ENCODE assay signal across 9 cellular contexts in genomic region chr2:27080603-27080938, GRCh38. TPM values are rescaled to one million over a fixed set of nuclear protein-coding genes. Genes with fewer than 3 reads are reported as not detected.
DNase-seq lines count a peak whose midpoint lies in the region; ATAC-seq and TF ChIP-seq lines count a peak whose summit lies in the region.
"Had no signal": no experiment of that assay in that cellular context is flagged by ENCODE, and none has a peak within 500 bp of the region (broad histone marks: within the 10 kb centered on the region; RNA-seq: fewer than 3 reads in every experiment).

No MANE protein-coding gene starts in this region.

- no peaks in the 10 kb centered on the region for H3K79me2 ChIP-seq in parathyroid adenoma

- TF ChIP-seq POLR2A in Peyer's patch (IDR thresholded peaks at IDR 0.05): no peak

- TF ChIP-seq CTCF in Peyer's patch (IDR thresholded peaks at IDR 0.05) (no peak), parathyroid adenoma (IDR thresholded peaks at IDR 0.05) (no peak)

- H3K9ac ChIP-seq in BLaER1 treated with 17β-estradiol and CSF1 and Interleukin-3, amounts not matched to agents 10 nM and 100 nM: peak overlapping the region; percentile 86 to 91 (median 90)
- H3K9ac ChIP-seq in parathyroid adenoma: no peak overlapping the region

- peaks cover 0 to 42% (median 26%) of the 10 kb centered on the region in 11 experiments; a peak in 13 of 22 replicates for H4K20me1 ChIP-seq in BLaER1 treated with 17β-estradiol and CSF1 and Interleukin-3, amounts not matched to agents 10 nM and 100 nM

- peak overlapping the region; percentile 65 for H2AFZ ChIP-seq in parathyroid adenoma

- peak overlapping the region; percentile 98 to 100 (median 99) for H3K4me2 ChIP-seq in BLaER1 treated with 17β-estradiol and CSF1 and Interleukin-3, amounts not matched to agents 10 nM and 100 nM
- no peak overlapping the region for H3K4me2 ChIP-seq in parathyroid adenoma (ENCODE audit: low read length)

- peak overlapping the region; percentile 73 to 97 (median 82) for H3K4me3 ChIP-seq in BLaER1 treated with 17β-estradiol and CSF1 and Interleukin-3, amounts not matched to agents 10 nM and 100 nM
- H3K4me3 ChIP-seq in Peyer's patch: peak overlapping the region in 3 of 4 donors; percentile 6 to 55 (median 16)
- peak overlapping the region; percentile 6 to 13 for H3K4me3 ChIP-seq in esophagus (ENCODE audit: low read depth in 1 of 2, low read length in 2 of 2)
- no peak overlapping the region for H3K4me3 ChIP-seq in parathyroid adenoma (ENCODE audit: low read depth, low read length)

- H3K36me3 ChIP-seq in BLaER1 treated with 17β-estradiol and CSF1 and Interleukin-3, amounts not matched to agents 10 nM and 100 nM: peaks cover 24 to 47% (median 31%) of the 10 kb centered on the region in 11 experiments
- H3K36me3 ChIP-seq in Peyer's patch (no peaks in the 10 kb centered on the region), esophagus (ENCODE audit: control insufficient read depth in 2 of 2, insufficient read depth in 2 of 2, low read length in 1 of 2) (no peaks in the 10 kb centered on the region), parathyroid adenoma (ENCODE audit: control insufficient read depth, insufficient read depth, low read length) (no peaks in the 10 kb centered on the region)

- DNase-seq in Peyer's patch: no peak
- DNase-seq in activated effector memory CD4-positive, alpha-beta T cell treated with Interleukin-2 at 50 U/mL for 16 hours: no peak
- no peak for DNase-seq in GM19240 (ENCODE audit: insufficient read length, low spot score)
- no peak for DNase-seq in NCI-H526 treated with DMSO at 0.1 percent for 48 hours (lab: John Stamatoyannopoulos, UW)

- no peak for ATAC-seq in GM21360 (IDR thresholded peaks at IDR 0.05; ENCODE audit: unreplicated experiment)

- H3K4me1 ChIP-seq in BLaER1 treated with 17β-estradiol and CSF1 and Interleukin-3, amounts not matched to agents 10 nM and 100 nM: peaks cover 75 to 97% (median 83%) of the 10 kb centered on the region in 10 experiments
- H3K4me1 ChIP-seq in Peyer's patch (peaks cover 3 to 62% (median 12%) of the 10 kb centered on the region in 4 donors), esophagus (ENCODE audit: control insufficient read depth in 2 of 2, insufficient read depth in 2 of 2, low read length in 1 of 2) (peaks cover 0 to 9% of the 10 kb centered on the region in 2 donors), parathyroid adenoma (peaks cover 12% of the 10 kb centered on the region)

- H3K27me3 ChIP-seq in BLaER1 treated with 17β-estradiol and CSF1 and Interleukin-3, amounts not matched to agents 10 nM and 100 nM: no peaks in the 10 kb centered on the region
- H3K27me3 ChIP-seq in Peyer's patch: no peaks in the 10 kb centered on the region
- H3K27me3 ChIP-seq in esophagus (ENCODE audit: control insufficient read depth in 1 of 2, insufficient read depth in 2 of 2, low read length in 2 of 2): no peaks in the 10 kb centered on the region
- H3K27me3 ChIP-seq in parathyroid adenoma (ENCODE audit: control insufficient read depth, insufficient read depth, low read length): no peaks in the 10 kb centered on the region
- H3K27me3 ChIP-seq: SJSA1 had no signal

- peak overlapping the region; percentile 80 to 94 (median 88) for H3K27ac ChIP-seq in BLaER1 treated with 17β-estradiol and CSF1 and Interleukin-3, amounts not matched to agents 10 nM and 100 nM
- H3K27ac ChIP-seq in Peyer's patch (peak overlapping the region in 3 of 4 donors; percentile 82 to 90 (median 90)), esophagus (ENCODE audit: low read depth in 2 of 2, low read length in 1 of 2) (peak overlapping the region; percentile 47 to 62), parathyroid adenoma (no peak overlapping the region)

- WGBS in esophagus, 2 donors: 77 to 87% methylated on average over 14 of the region's 14 CpGs

- no peaks in the 10 kb centered on the region for H3K9me3 ChIP-seq in BLaER1 treated with 17β-estradiol and CSF1 and Interleukin-3, amounts not matched to agents 10 nM and 100 nM (replicated peaks in 1 of 11)
- no peaks in the 10 kb centered on the region for H3K9me3 ChIP-seq in Peyer's patch
- H3K9me3 ChIP-seq in esophagus (ENCODE audit: control insufficient read depth in 2 of 2, insufficient read depth in 1 of 2, low read depth in 1 of 2, low read length in 1 of 2): no peaks in the 10 kb centered on the region
- H3K9me3 ChIP-seq in parathyroid adenoma (ENCODE audit: control insufficient read depth, low read length): no peaks in the 10 kb centered on the region
- H3K9me3 ChIP-seq: SJSA1 had no signal

RNA-seq across cellular contexts. Expression of gene EMILIN1, which starts 2.2 kb away (rescaled TPM):
- total RNA-seq in Peyer's patch: 10 to 100 TPM in 2 of 4 donors, 1 to 10 TPM in 2; 7.9 to 32.2 (median 13.3) TPM
- 10 to 100 TPM; 10.7 to 12.1 TPM for polyA plus RNA-seq in esophagus

RNA-seq across cellular contexts. Expression of gene KHK, which starts 6.0 kb away (rescaled TPM):
- total RNA-seq in Peyer's patch: 100 to 1,000 TPM in 3 of 4 donors, 10 to 100 TPM in 1; 40.4 to 576 (median 435) TPM
- 1 to 10 TPM; 2.2 to 3.3 TPM for polyA plus RNA-seq in esophagus

RNA-seq across cellular contexts. Expression of gene OST4, which starts 9.1 kb away (rescaled TPM):
- 100 to 1,000 TPM; 136 to 329 (median 225) TPM for total RNA-seq in Peyer's patch
- 100 to 1,000 TPM; 203 to 358 TPM for polyA plus RNA-seq in esophagus

RNA-seq across cellular contexts. Expression of gene AGBL5, which starts 29.1 kb away (rescaled TPM):
- 10 to 100 TPM in 3 of 4 donors, 1 to 10 TPM in 1; 7.5 to 18.2 (median 12.3) TPM for total RNA-seq in Peyer's patch
- polyA plus RNA-seq in esophagus: 10 to 100 TPM in 1 of 2 donors, 1 to 10 TPM in 1; 7.6 to 10.6 TPM

RNA-seq across cellular contexts. Expression of gene CGREF1, which starts 38.4 kb away (rescaled TPM):
- 1 to 10 TPM in 2 of 4 donors, not detected in 2; 2.5 to 5.6 TPM for total RNA-seq in Peyer's patch
- polyA plus RNA-seq in esophagus: 1 to 10 TPM; 2.4 to 3.4 TPM
